In genomic region chr9:4886698-4887097, GRCh38 we compare ENCODE assay signal across 14 cellular contexts.
DNase-seq lines count a peak whose midpoint lies in the region; ATAC-seq and TF ChIP-seq lines count a peak whose summit lies in the region.
"Had no signal": no experiment of that assay in that cellular context is flagged by ENCODE, and none has a peak within 500 bp of the region (broad histone marks: within the 10 kb centered on the region; RNA-seq: fewer than 3 reads in every experiment).

No MANE protein-coding gene starts in this region.

- no peak for TF ChIP-seq CTCF in coronary artery (IDR thresholded peaks at IDR 0.05)

- H3K27ac ChIP-seq in coronary artery: no peak overlapping the region
- H3K27ac ChIP-seq: epithelial cell of prostate, Peyer's patch, right lobe of liver had no signal

- DNase-seq in renal cortical epithelial cell (ENCODE audit: low read depth): peak; percentile 98
- DNase-seq in coronary artery (ENCODE audit: low spot score): no peak
- DNase-seq in ureter (ENCODE audit: low spot score): no peak
- DNase-seq in DMS153 (lab: John Stamatoyannopoulos, UW): no peak
- DNase-seq in dermis blood vessel endothelial cell: no peak
- DNase-seq: activated CD4-positive, alpha-beta T cell treated with anti-CD3 and anti-CD28 coated beads for 48 hours; Calu3; Peyer's patch; right lobe of liver had no signal

- ATAC-seq in GM18868 (IDR thresholded peaks at IDR 0.05; ENCODE audit: unreplicated experiment) (peak; percentile 63), GM21825 (IDR thresholded peaks at IDR 0.05; ENCODE audit: unreplicated experiment) (peak; percentile 97), HG03442 (IDR thresholded peaks at IDR 0.05; ENCODE audit: unreplicated experiment) (peak; percentile 85)
- ATAC-seq: right lobe of liver had no signal

- no peak overlapping the region for H3K4me3 ChIP-seq in coronary artery
- H3K4me3 ChIP-seq: HAP-1, Peyer's patch, right lobe of liver had no signal
